ENCODE assay signal across 11 cellular contexts in the genomic region with DNA sequence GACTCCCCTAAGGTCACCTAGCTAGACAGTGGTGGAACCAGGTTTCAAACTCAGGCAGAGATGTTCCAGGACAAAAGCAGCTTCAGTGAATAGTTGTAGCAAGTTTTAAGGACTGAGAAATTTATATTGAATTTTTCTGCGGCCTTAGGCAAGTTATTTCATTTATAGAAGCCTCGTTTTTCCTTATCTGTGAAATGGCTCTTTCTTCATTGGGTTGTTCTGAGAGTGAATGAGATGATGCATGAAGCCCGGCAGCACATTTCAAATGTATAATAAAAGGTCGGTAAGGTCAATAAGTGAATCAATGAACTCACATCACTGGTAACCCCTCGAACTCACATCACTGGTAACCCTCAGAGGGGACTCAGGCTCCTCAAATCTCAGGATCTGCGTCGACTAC. TPM values are rescaled to one million over a fixed set of nuclear protein-coding genes. Genes with fewer than 3 reads are reported as not detected.
DNase-seq lines count a peak whose midpoint lies in the region; ATAC-seq and TF ChIP-seq lines count a peak whose summit lies in the region.
"Had no signal": no experiment of that assay in that cellular context is flagged by ENCODE, and none has a peak within 500 bp of the region (broad histone marks: within the 10 kb centered on the region; RNA-seq: fewer than 3 reads in every experiment).

No MANE protein-coding gene starts in this region.

- H3K9me3 Mint-ChIP-seq in activated T-helper 17 cell treated with anti-CD3 and anti-CD28 coated beads, Interleukin-2, amount 50 U/mL, for 72 hours: no peaks in the 10 kb centered on the region
- H3K9me3 Mint-ChIP-seq in naive thymus-derived CD8-positive, alpha-beta T cell: no peaks in the 10 kb centered on the region

- POLR2A ChIA-PET in naive thymus-derived CD8-positive, alpha-beta T cell (lab: Charles Lee): no interaction called here
- POLR2A ChIA-PET in OCI-LY7 (lab: Charles Lee): no interaction called here

- no peak overlapping the region for H3K4me3 ChIP-seq in heart right ventricle
- H3K4me3 ChIP-seq in right cardiac atrium (ENCODE audit: low read length): no peak overlapping the region
- no peak overlapping the region for H3K4me3 ChIP-seq in upper lobe of left lung
- no peak overlapping the region for H3K4me3 ChIP-seq in OCI-LY7 (ENCODE audit: low read depth, low read length, poor library complexity, severe bottlenecking)
- H3K4me3 ChIP-seq: mucosa of descending colon had no signal

- H3K27me3 ChIP-seq in heart right ventricle (no peaks in the 10 kb centered on the region), right cardiac atrium (ENCODE audit: control insufficient read depth, insufficient read depth) (no peaks in the 10 kb centered on the region), upper lobe of left lung (no peaks in the 10 kb centered on the region)

- intact Hi-C loops in heart right ventricle (cut with DNase I) (loop anchor here in 3 of 10 donors (5.0 to 10.0 kb wide), 4 partner anchors 40 to 90 kb away; no protein-coding TSS in a partner anchor), right cardiac atrium (cut with DNase I) (no loop called here), OCI-LY7 (cut with micrococcal nuclease; ENCODE audit: unreplicated experiment) (no loop called here)

- H3K27me3 Mint-ChIP-seq in activated T-helper 17 cell treated with anti-CD3 and anti-CD28 coated beads, Interleukin-2, amount 50 U/mL, for 72 hours: peaks cover 26% of the 10 kb centered on the region
- peaks cover 0 to 22% (median 4%) of the 10 kb centered on the region in 5 donors for H3K27me3 Mint-ChIP-seq in naive thymus-derived CD8-positive, alpha-beta T cell

- ATAC-seq in heart right ventricle: no peak
- no peak for ATAC-seq in right cardiac atrium
- ATAC-seq in activated T-helper 17 cell treated with anti-CD3 and anti-CD28 coated beads, Interleukin-2, amount 50 U/mL, for 72 hours (replicated peaks): no peak
- ATAC-seq in naive thymus-derived CD8-positive, alpha-beta T cell: no peak
- no peak for ATAC-seq in upper lobe of left lung (ENCODE audit: low FRiP score in 2 of 2)
- ATAC-seq in GM19467 (IDR thresholded peaks at IDR 0.05; ENCODE audit: unreplicated experiment): no peak
- ATAC-seq: activated CD4-positive, CD25-positive, alpha-beta regulatory T cell treated with anti-CD3 and anti-CD28 coated beads, Interleukin-2, amount 50 U/mL, for 24 hours had no signal

- peaks cover 13% of the 10 kb centered on the region for H3K4me1 Mint-ChIP-seq in activated T-helper 17 cell treated with anti-CD3 and anti-CD28 coated beads, Interleukin-2, amount 50 U/mL, for 72 hours
- peaks cover 9 to 34% (median 24%) of the 10 kb centered on the region in 4 donors for H3K4me1 Mint-ChIP-seq in naive thymus-derived CD8-positive, alpha-beta T cell

- BruUV-seq in OCI-LY7 (replicated peaks; lab: Mats Ljungman, UMichigan): no TSS peak

- 95% methylated on average over 7 of the region's 7 CpGs for WGBS in heart right ventricle, 2 donors
- WGBS in right cardiac atrium: 96% methylated on average over 7 of the region's 7 CpGs
- WGBS in upper lobe of left lung, 2 donors: 90% methylated on average over 7 of the region's 7 CpGs

- no peak for TF ChIP-seq EP300 in upper lobe of left lung (IDR thresholded peaks at IDR 0.05)

- H3K27ac ChIP-seq in heart right ventricle: peak overlapping the region in 6 of 10 donors; percentile 4 to 94 (median 39)
- no peak overlapping the region for H3K27ac ChIP-seq in right cardiac atrium (ENCODE audit: low read length)
- peak overlapping the region; percentile 35 to 83 (median 56) for H3K27ac ChIP-seq in upper lobe of left lung
- H3K27ac ChIP-seq in OCI-LY7 (ENCODE audit: low read depth, low read length, poor library complexity, severe bottlenecking): no peak overlapping the region

- CTCF ChIA-PET in OCI-LY7 (lab: Charles Lee; ENCODE audit: unreplicated experiment): no interaction called here

- DNase-seq in heart right ventricle (no peak), right cardiac atrium (no peak), upper lobe of left lung (no peak), OCI-LY7 (ENCODE audit: low spot score) (no peak), NCI-H1105 (lab: John Stamatoyannopoulos, UW) (no peak)
- no peak for DNase-seq in naive thymus-derived CD8-positive, alpha-beta T cell
- DNase-seq: GOT3 had no signal

- peak overlapping the region; percentile 77 for H3K4me3 Mint-ChIP-seq in activated T-helper 17 cell treated with anti-CD3 and anti-CD28 coated beads, Interleukin-2, amount 50 U/mL, for 72 hours
- H3K4me3 Mint-ChIP-seq in naive thymus-derived CD8-positive, alpha-beta T cell: peak overlapping the region; percentile 54 to 94 (median 80)

- H3K36me3 ChIP-seq in heart right ventricle (no peaks in the 10 kb centered on the region), upper lobe of left lung (no peaks in the 10 kb centered on the region), OCI-LY7 (ENCODE audit: insufficient read depth, low read length) (no peaks in the 10 kb centered on the region)

- H3K9me3 ChIP-seq in heart right ventricle (no peaks in the 10 kb centered on the region), right cardiac atrium (ENCODE audit: control insufficient read depth, low read length) (no peaks in the 10 kb centered on the region), upper lobe of left lung (no peaks in the 10 kb centered on the region), OCI-LY7 (ENCODE audit: low read length) (no peaks in the 10 kb centered on the region)
- H3K9me3 ChIP-seq: mucosa of descending colon had no signal

- H3K27ac Mint-ChIP-seq in activated T-helper 17 cell treated with anti-CD3 and anti-CD28 coated beads, Interleukin-2, amount 50 U/mL, for 72 hours: no peak overlapping the region
- H3K27ac Mint-ChIP-seq in naive thymus-derived CD8-positive, alpha-beta T cell: no peak overlapping the region

- H4K20me1 ChIP-seq in OCI-LY7 (ENCODE audit: insufficient read depth, low read length): no peaks in the 10 kb centered on the region

- TF ChIP-seq POLR2A in upper lobe of left lung (IDR thresholded peaks at IDR 0.05): no peak

- no peak overlapping the region for H3K4me2 ChIP-seq in OCI-LY7 (ENCODE audit: low read length)

- H3K4me1 ChIP-seq in heart right ventricle (peaks cover 0 to 56% (median 37%) of the 10 kb centered on the region in 9 donors), right cardiac atrium (ENCODE audit: control insufficient read depth, insufficient read depth, low read length) (peaks cover 2% of the 10 kb centered on the region), upper lobe of left lung (peaks cover 13 to 43% (median 27%) of the 10 kb centered on the region in 4 donors), OCI-LY7 (ENCODE audit: insufficient read depth, low read length, poor library complexity, severe bottlenecking) (peaks cover 5% of the 10 kb centered on the region)

- no peaks in the 10 kb centered on the region for H3K9me2 ChIP-seq in OCI-LY7 (ENCODE audit: insufficient read depth, low read length)

- H3K36me3 Mint-ChIP-seq in activated T-helper 17 cell treated with anti-CD3 and anti-CD28 coated beads, Interleukin-2, amount 50 U/mL, for 72 hours (ENCODE audit: low read depth): no peaks in the 10 kb centered on the region
- no peaks in the 10 kb centered on the region for H3K36me3 Mint-ChIP-seq in naive thymus-derived CD8-positive, alpha-beta T cell

- no peak overlapping the region for H2AFZ ChIP-seq in OCI-LY7 (ENCODE audit: low read length)

- TF ChIP-seq CTCF in heart right ventricle (IDR thresholded peaks at IDR 0.05): no peak
- TF ChIP-seq CTCF in upper lobe of left lung (IDR thresholded peaks at IDR 0.05): no peak
- TF ChIP-seq CTCF in OCI-LY7 (conservative IDR thresholded peaks at IDR 0.05; ENCODE audit: low read length): no peak

- no peaks in the 10 kb centered on the region for H3K79me2 ChIP-seq in OCI-LY7 (ENCODE audit: insufficient read depth, low read depth, low read length)

RNA-seq across cellular contexts. Expression of gene GMPR, which starts 1.1 kb away (rescaled TPM):
- total RNA-seq in heart right ventricle: 100 to 1,000 TPM in 4 of 10 donors, 10 to 100 TPM in 6; 74.1 to 139 (median 96.8) TPM
- 100 to 1,000 TPM; 161 to 334 TPM for polyA plus RNA-seq in heart right ventricle
- total RNA-seq in right cardiac atrium: 10 to 100 TPM; 68.2 to 80.6 (median 72.0) TPM
- 123 TPM for polyA plus RNA-seq in right cardiac atrium
- total RNA-seq in activated T-helper 17 cell treated with anti-CD3 and anti-CD28 coated beads, Interleukin-2, amount 50 U/mL, for 72 hours: under 1 TPM in 1 of 2 donors, not detected in 1; 0.30 TPM
- 1 to 10 TPM in 1 of 2 experiments, under 1 TPM in 1; 0.91 to 2.6 TPM for total RNA-seq in naive thymus-derived CD8-positive, alpha-beta T cell
- 1 to 10 TPM in 1 of 3 donors, under 1 TPM in 2; 0.71 to 1.6 (median 0.97) TPM for polyA plus RNA-seq in naive thymus-derived CD8-positive, alpha-beta T cell
- 10 to 100 TPM; 10.5 to 25.6 (median 16.4) TPM for total RNA-seq in upper lobe of left lung
- total RNA-seq in OCI-LY7 (2014; rRNA removed; shearing (Covaris generic)): not detected in 2 replicates
- not detected in 2 replicates for total RNA-seq in OCI-LY7 (2022)

Comparison
In these comparisons a context has a peak if more than half of its experiments do, and no peak if none do; other contexts are left out.
1. H3K27ac ChIP-seq: peak in heart right ventricle (6 of 10) and upper lobe of left lung (4 of 4); none in right cardiac atrium (single experiment) and OCI-LY7 (single experiment).